Comparison of ENCODE assay signal across 8 cellular contexts in the genomic region with DNA sequence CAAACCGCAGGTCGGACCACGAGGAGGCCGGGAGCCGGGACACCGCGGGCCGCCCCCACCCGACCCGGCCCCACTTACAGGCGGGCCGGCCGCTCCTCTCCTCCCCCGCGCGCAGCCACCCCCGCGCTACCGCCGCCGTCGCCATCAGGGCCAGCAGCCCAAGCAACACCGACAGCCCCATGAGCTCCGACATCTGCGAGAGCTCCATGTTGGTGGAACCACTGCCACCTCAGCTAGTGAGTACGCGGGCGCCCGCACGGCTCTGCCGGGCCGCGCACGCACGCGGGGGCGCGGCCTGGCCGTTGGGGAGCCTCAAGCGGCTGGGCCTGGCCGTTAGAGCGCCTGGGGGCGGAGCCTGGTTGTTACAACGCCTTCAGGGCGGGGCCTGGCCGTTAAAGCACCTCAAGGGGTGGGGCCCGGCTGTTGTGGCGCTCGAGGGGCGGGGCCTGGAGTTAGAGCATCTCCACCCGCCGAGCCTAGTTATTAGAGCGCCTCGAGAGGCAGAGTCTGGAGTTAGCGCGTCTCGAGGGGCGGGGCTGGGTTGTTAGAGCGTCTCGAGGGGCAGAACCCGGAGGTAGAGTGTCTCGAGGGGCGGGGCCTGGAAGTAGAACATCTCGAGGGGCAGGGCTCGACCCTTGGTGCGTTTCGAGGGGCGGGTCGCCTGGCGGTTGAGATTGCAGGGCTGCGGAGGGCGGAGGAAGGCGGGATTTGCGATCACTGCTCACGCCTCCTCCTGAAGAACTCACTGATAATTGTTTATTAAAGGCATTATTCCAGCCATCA. TPM values are rescaled to one million over a fixed set of nuclear protein-coding genes. Genes with fewer than 3 reads are reported as not detected.
DNase-seq lines count a peak whose midpoint lies in the region; ATAC-seq and TF ChIP-seq lines count a peak whose summit lies in the region.

Gene TBL2 (minus strand): TSS at position 238 of the 783 bp plus-strand sequence. CDS start 30 bp downstream, at position 208.

- CTCF ChIA-PET in BJ (lab: Yijun Ruan, JAX), result interaction anchor here (0.8 to 1.9 kb wide), 4 partner anchors 28 to 147 kb away, joined by 3 to 5 read pairs (median 3); no protein-coding TSS in a partner anchor
- CTCF ChIA-PET in activated CD4-positive, alpha-beta T cell treated with anti-CD3 and anti-CD28 coated beads for 36 hours (lab: Charles Lee), result interaction anchor here (0.6 to 1.2 kb wide), 3 partner anchors 19 to 156 kb away, joined by 3 to 4 read pairs (median 3); no protein-coding TSS in a partner anchor

- peak; percentile 88 for DNase-seq in BJ (ENCODE audit: low read depth)
- DNase-seq in GM19238 (ENCODE audit: insufficient read length, low spot score), result peak; percentile 95
- peak; percentile 94 to 98 for DNase-seq in NCI-H524 (lab: John Stamatoyannopoulos, UW)
- DNase-seq in activated CD4-positive, alpha-beta T cell treated with anti-CD3 and anti-CD28 coated beads for 36 hours, result peak; percentile 100
- peak; percentile 99 for DNase-seq in choroid plexus epithelial cell (ENCODE audit: low read depth)
- DNase-seq in kidney tubule cell (ENCODE audit: low spot score), result peak; percentile 98
- DNase-seq in stimulated activated CD4-positive, alpha-beta T cell treated with anti-CD3 and anti-CD28 coated beads, Interleukin-1b, Interleukin-23, amount 100 ng/mL, for 24 hours (ENCODE audit: low read depth in 4 of 4, low spot score in 1 of 4), result peak; percentile 94 to 99 (median 98)

- TF ChIP-seq CTCF in BJ (IDR thresholded peaks at IDR 0.05; ENCODE audit: insufficient read depth, low read depth, low read length), result peak; percentile 38; the same call in 1 of the 2 replicates
- peak; percentile 37 for TF ChIP-seq CTCF in choroid plexus epithelial cell (conservative IDR thresholded peaks at IDR 0.05; ENCODE audit: low read depth, low read length)

- peak within 1 kb of the TSS; percentile 98 for H3K27ac Mint-ChIP-seq in activated CD4-positive, alpha-beta T cell treated with anti-CD3 and anti-CD28 coated beads for 36 hours

- H3K27me3 ChIP-seq in BJ (ENCODE audit: control insufficient read depth, insufficient read depth, low read length), result no peaks in the 10 kb centered on the region

- peaks cover 18% of the 10 kb centered on the region for H3K36me3 Mint-ChIP-seq in activated CD4-positive, alpha-beta T cell treated with anti-CD3 and anti-CD28 coated beads for 36 hours (ENCODE audit: low read depth)

- no peaks in the 10 kb centered on the region for H3K9me3 Mint-ChIP-seq in activated CD4-positive, alpha-beta T cell treated with anti-CD3 and anti-CD28 coated beads for 36 hours (ENCODE audit: low read depth)

- H3K4me1 Mint-ChIP-seq in activated CD4-positive, alpha-beta T cell treated with anti-CD3 and anti-CD28 coated beads for 36 hours, result peaks cover 26% of the 10 kb centered on the region

- POLR2A ChIA-PET in BJ (lab: Charles Lee), result interaction anchor here (1.0 kb wide), 1 partner anchor 18 kb away, joined by 12 read pairs; no protein-coding TSS in a partner anchor
- POLR2A ChIA-PET in activated CD4-positive, alpha-beta T cell treated with anti-CD3 and anti-CD28 coated beads for 36 hours (lab: Charles Lee), result interaction anchor here (0.6 to 1.0 kb wide), 5 partner anchors 19 to 160 kb away, joined by 3 to 6 read pairs (median 5); partner anchors contain the start of genes ABHD11 and BAZ1B

- H3K4me3 Mint-ChIP-seq in activated CD4-positive, alpha-beta T cell treated with anti-CD3 and anti-CD28 coated beads for 36 hours, result peak within 1 kb of the TSS; percentile 98

- intact Hi-C loops in activated CD4-positive, alpha-beta T cell treated with anti-CD3 and anti-CD28 coated beads for 36 hours (cut with DNase I, micrococcal nuclease), result loop anchor here (1.0 to 5.0 kb wide), 14 partner anchors 21 to 750 kb away; partner anchors contain the start of genes ABHD11 (in 2 of the 2), BAZ1B (in 2 of the 2), BCL7B (in 2 of the 2) and VPS37D (in 2 of the 2)

- H3K36me3 ChIP-seq in BJ (ENCODE audit: control insufficient read depth, insufficient read depth, low read length), result peaks cover 8% of the 10 kb centered on the region

- ATAC-seq in HG03442 (IDR thresholded peaks at IDR 0.05; ENCODE audit: unreplicated experiment), result peak; percentile 89
- ATAC-seq in activated CD4-positive, alpha-beta T cell treated with anti-CD3 and anti-CD28 coated beads for 36 hours, result peak; percentile 92

- H3K27me3 Mint-ChIP-seq in activated CD4-positive, alpha-beta T cell treated with anti-CD3 and anti-CD28 coated beads for 36 hours, result no peaks in the 10 kb centered on the region

- peak within 1 kb of the TSS; percentile 90 for H3K4me3 ChIP-seq in BJ (ENCODE audit: low read depth, low read length)
- H3K4me3 ChIP-seq in choroid plexus epithelial cell (ENCODE audit: low read depth, low read length), result peak within 1 kb of the TSS; percentile 86

RNA-seq across cellular contexts. Expression of gene TBL2, which starts in this region (rescaled TPM):
- 40.6 and 63.7 TPM in 2 replicates for polyA plus RNA-seq in BJ (2011; rRNA removed)
- 75.3 and 123 TPM in 2 replicates for polyA minus RNA-seq in BJ (2011; rRNA and poly(A)+ RNA removed)
- total RNA-seq in activated CD4-positive, alpha-beta T cell treated with anti-CD3 and anti-CD28 coated beads for 36 hours, result 10 to 100 TPM; 30.6 to 34.7 TPM

Comparison
In these comparisons a context has a peak if more than half of its experiments do, and no peak if none do; other contexts are left out.
1. Peak in every context shown above with its lines: DNase-seq, ATAC-seq and H3K4me3 ChIP-seq.